34 cellular contexts compared by ENCODE assay signal in genomic region chr15:83424101-83424500, GRCh38.
"Had no signal": no experiment of that assay in that cellular context is flagged by ENCODE, and none has a peak within 500 bp of the region (broad histone marks: within the 10 kb centered on the region; RNA-seq: fewer than 3 reads in every experiment).

No MANE protein-coding gene starts in this region.

- H3K27ac ChIP-seq: adrenal gland, body of pancreas, brain microvascular endothelial cell, breast epithelium had no signal

- ATAC-seq: activated CD8-positive, alpha-beta T cell treated with anti-CD3 and anti-CD28 coated beads for 36 hours; activated naive CD4-positive, alpha-beta T cell treated with anti-CD3 and anti-CD28 coated beads, Interleukin-2, amount 50 U/mL, for 72 hours; activated T-cell treated with anti-CD3 and anti-CD28 coated beads, Interleukin-2, amount 50 U/mL, for 4 hours; activated T-cell treated with anti-CD3 and anti-CD28 coated beads, Interleukin-2, amount 50 U/mL, for 72 hours; activated T-helper 17 cell treated with anti-CD3 and anti-CD28 coated beads, Interleukin-2, amount 50 U/mL, for 72 hours; body of pancreas had no signal

- DNase-seq: activated B cell treated with CpG ODN at 0.5 μM for 24 hours; activated CD4-positive, alpha-beta memory T cell treated with anti-CD3 and anti-CD28 coated beads for 36 hours; activated CD4-positive, alpha-beta T cell treated with anti-CD3 and anti-CD28 coated beads for 4 hours; activated CD4-positive, alpha-beta T cell treated with anti-CD3 and anti-CD28 coated beads, Interleukin-2, amount 10 ng/mL, durations not matched to agents 24 days and 14 days; activated CD4-positive, alpha-beta T cell treated with anti-CD3 and anti-CD28 coated beads, Interleukin-2, amount 50 U/mL, for 1 hour; activated CD4-positive, alpha-beta T cell treated with anti-CD3 and anti-CD28 coated beads, Interleukin-2, amount 50 U/mL, for 4 hours; activated CD4-positive, CD25-positive, alpha-beta regulatory T cell treated with anti-CD3 and anti-CD28 coated beads, Interleukin-2, amount 50 U/mL, for 72 hours; activated CD8-positive, alpha-beta memory T cell treated with anti-CD3 and anti-CD28 coated beads, Interleukin-2, amount 50 U/mL, for 4 hours; activated CD8-positive, alpha-beta T cell treated with anti-CD3 and anti-CD28 coated beads for 36 hours; activated effector memory CD4-positive, alpha-beta T cell treated with anti-CD3 and anti-CD28 coated beads, Interleukin-2, amount 50 U/mL, for 16 hours; activated gamma-delta T cell treated with Interleukin-2 at 50 U/mL for 16 hours; activated naive CD4-positive, alpha-beta T cell; activated naive CD4-positive, alpha-beta T cell treated with anti-CD3 and anti-CD28 coated beads for 36 hours; activated naive CD4-positive, alpha-beta T cell treated with anti-CD3 and anti-CD28 coated beads, Interleukin-2, amount 50 U/mL, for 16 hours; activated naive CD8-positive, alpha-beta T cell treated with anti-CD3 and anti-CD28 coated beads for 36 hours; activated T-cell treated with anti-CD3 and anti-CD28 coated beads for 4 hours; activated T-cell treated with anti-CD3 and anti-CD28 coated beads, Interleukin-2, amount 50 U/mL, for 1 hour; activated T-cell treated with anti-CD3 and anti-CD28 coated beads, Interleukin-2, amount 50 U/mL, for 4 hours; activated T-cell treated with anti-CD3 and anti-CD28 coated beads, Interleukin-2, amount 50 U/mL, for 72 hours; adrenal gland; amniotic stem cell; aorta; body of pancreas; brain microvascular endothelial cell; central memory CD4-positive, alpha-beta T cell; T-helper 1 cell; T-helper 2 cell; T-helper 9 cell had no signal

- H3K4me3 ChIP-seq: adrenal gland, body of pancreas, breast epithelium had no signal

- H3K36me3 Mint-ChIP-seq: activated CD4-positive, alpha-beta memory T cell treated with anti-CD3 and anti-CD28 coated beads for 36 hours; activated naive CD4-positive, alpha-beta T cell treated with anti-CD3 and anti-CD28 coated beads, Interleukin-2, amount 50 U/mL, for 72 hours; activated naive CD8-positive, alpha-beta T cell treated with anti-CD3 and anti-CD28 coated beads for 36 hours had no signal

- H3K9me3 ChIP-seq: adrenal gland, body of pancreas had no signal

- H3K9me3 Mint-ChIP-seq: activated CD4-positive, alpha-beta T cell treated with anti-CD3 and anti-CD28 coated beads, Interleukin-2, amount 10 ng/mL, durations not matched to agents 24 days and 14 days; activated T-cell treated with anti-CD3 and anti-CD28 coated beads, Interleukin-2, amount 50 U/mL, for 72 hours; T-helper 1 cell treated with Interleukin-12 subunit alpha and Interleukin-12 subunit beta and Interleukin-4 antibody, amounts not matched to agents 30 μg/mL and 1 μg/mL, for 36 hours; T-helper 2 cell treated with Interferon-gamma antibody and Interleukin-4, amounts not matched to agents 5 μg/mL and 100 μg/mL, for 36 hours had no signal

- H3K36me3 ChIP-seq: adrenal gland, brain microvascular endothelial cell, breast epithelium had no signal

- H3K4me1 Mint-ChIP-seq: activated B cell treated with CpG ODN at 0.5 μM for 24 hours; activated CD4-positive, alpha-beta T cell treated with anti-CD3 and anti-CD28 coated beads, Interleukin-2, amount 10 ng/mL, durations not matched to agents 24 days and 14 days; activated naive CD8-positive, alpha-beta T cell treated with anti-CD3 and anti-CD28 coated beads for 36 hours; activated T-helper 17 cell treated with anti-CD3 and anti-CD28 coated beads, Interleukin-2, amount 50 U/mL, for 72 hours had no signal

- H3K27ac Mint-ChIP-seq: activated B cell treated with CpG ODN at 0.5 μM for 24 hours; activated CD4-positive, alpha-beta memory T cell treated with anti-CD3 and anti-CD28 coated beads for 36 hours; activated CD4-positive, alpha-beta T cell treated with anti-CD3 and anti-CD28 coated beads, Interleukin-2, amount 10 ng/mL, durations not matched to agents 24 days and 14 days; activated CD8-positive, alpha-beta T cell treated with anti-CD3 and anti-CD28 coated beads for 36 hours; activated naive CD4-positive, alpha-beta T cell treated with anti-CD3 and anti-CD28 coated beads for 36 hours; activated naive CD4-positive, alpha-beta T cell treated with anti-CD3 and anti-CD28 coated beads, Interleukin-2, amount 50 U/mL, for 72 hours; activated naive CD8-positive, alpha-beta T cell treated with anti-CD3 and anti-CD28 coated beads for 36 hours; activated T-cell treated with anti-CD3 and anti-CD28 coated beads, Interleukin-2, amount 50 U/mL, for 72 hours; activated T-helper 1 cell treated with anti-CD3 and anti-CD28 coated beads, Interleukin-12 subunit alpha, Interleukin-12 subunit beta, Interleukin-2, Interleukin-4 antibody, amounts not matched to agents 30 ng/mL and 10 ng/mL and 1 ng/mL, durations not matched to agents 14 hours and 24 hours and 36 hours; activated T-helper 17 cell treated with anti-CD3 and anti-CD28 coated beads, Interleukin-2, amount 50 U/mL, for 72 hours; T-helper 1 cell treated with Interleukin-12 subunit alpha and Interleukin-12 subunit beta and Interleukin-4 antibody, amounts not matched to agents 30 μg/mL and 1 μg/mL, for 36 hours; T-helper 2 cell treated with Interferon-gamma antibody and Interleukin-4, amounts not matched to agents 5 μg/mL and 100 μg/mL, for 36 hours had no signal

- H3K4me1 ChIP-seq: adrenal gland, body of pancreas, breast epithelium had no signal

- H3K4me3 Mint-ChIP-seq: activated B cell treated with CpG ODN at 0.5 μM for 24 hours; activated CD4-positive, alpha-beta memory T cell treated with anti-CD3 and anti-CD28 coated beads for 36 hours; activated CD4-positive, alpha-beta T cell treated with anti-CD3 and anti-CD28 coated beads, Interleukin-2, amount 10 ng/mL, durations not matched to agents 24 days and 14 days; activated CD8-positive, alpha-beta T cell treated with anti-CD3 and anti-CD28 coated beads for 36 hours; activated naive CD4-positive, alpha-beta T cell treated with anti-CD3 and anti-CD28 coated beads for 36 hours; activated naive CD8-positive, alpha-beta T cell treated with anti-CD3 and anti-CD28 coated beads for 36 hours; activated T-cell treated with anti-CD3 and anti-CD28 coated beads, Interleukin-2, amount 50 U/mL, for 4 hours; activated T-cell treated with anti-CD3 and anti-CD28 coated beads, Interleukin-2, amount 50 U/mL, for 72 hours; activated T-helper 1 cell treated with anti-CD3 and anti-CD28 coated beads, Interleukin-12 subunit alpha, Interleukin-12 subunit beta, Interleukin-2, Interleukin-4 antibody, amounts not matched to agents 30 ng/mL and 10 ng/mL and 1 ng/mL, durations not matched to agents 14 hours and 24 hours and 36 hours; activated T-helper 17 cell treated with anti-CD3 and anti-CD28 coated beads, Interleukin-2, amount 50 U/mL, for 72 hours; T-helper 1 cell treated with Interleukin-12 subunit alpha and Interleukin-12 subunit beta and Interleukin-4 antibody, amounts not matched to agents 30 μg/mL and 1 μg/mL, for 36 hours; T-helper 2 cell treated with Interferon-gamma antibody and Interleukin-4, amounts not matched to agents 5 μg/mL and 100 μg/mL, for 36 hours had no signal
